12 cellular contexts compared by ENCODE assay signal in genomic region chr15:90160781-90161727, GRCh38. TPM values are rescaled to one million over a fixed set of nuclear protein-coding genes. Genes with fewer than 3 reads are reported as not detected.
A peak's percentile ranks its signal among the peaks of the same experiment; 100 is the strongest.
DNase-seq lines count a peak whose midpoint lies in the region; ATAC-seq and TF ChIP-seq lines count a peak whose summit lies in the region.
"Had no signal": no experiment of that assay in that cellular context is flagged by ENCODE, and none has a peak within 500 bp of the region (broad histone marks: within the 10 kb centered on the region; RNA-seq: fewer than 3 reads in every experiment).

No MANE protein-coding gene starts in this region.

- intact Hi-C loops in Panc1 (cut with micrococcal nuclease; ENCODE audit: unreplicated experiment) (no loop called here), left colon (cut with DNase I, micrococcal nuclease) (no loop called here)

- H3K4me3 ChIP-seq in Panc1 (ENCODE audit: low read depth in 2 of 2, low read length in 2 of 2) (no peak overlapping the region), urinary bladder (ENCODE audit: low read depth, low read length) (no peak overlapping the region)
- H3K4me3 ChIP-seq: psoas muscle had no signal

- CTCF ChIA-PET in Panc1 (lab: Charles Lee), result no interaction called here

- no peaks in the 10 kb centered on the region for H3K27me3 ChIP-seq in Panc1 (ENCODE audit: control insufficient read depth, insufficient read depth, low read length)

- no peaks in the 10 kb centered on the region for H3K9me3 ChIP-seq in Panc1 (ENCODE audit: control insufficient read depth, insufficient read depth, low read depth, low read length)
- H3K9me3 ChIP-seq: psoas muscle had no signal

- H3K36me3 ChIP-seq in Panc1 (ENCODE audit: control insufficient read depth, insufficient read depth, low read length) (no peaks in the 10 kb centered on the region), urinary bladder (ENCODE audit: insufficient read depth) (no peaks in the 10 kb centered on the region)

- peak overlapping the region; percentile 100 for H3K27ac ChIP-seq in Panc1 (ENCODE audit: low read length)
- peak overlapping the region; percentile 68 for H3K27ac ChIP-seq in urinary bladder (ENCODE audit: low read depth)
- H3K27ac ChIP-seq: psoas muscle had no signal

- no peak for ATAC-seq in Panc1
- peak; percentile 46 for ATAC-seq in left colon
- no peak for ATAC-seq in HG02870 (IDR thresholded peaks at IDR 0.05; ENCODE audit: unreplicated experiment)
- ATAC-seq in HG03139 (IDR thresholded peaks at IDR 0.05; ENCODE audit: unreplicated experiment), result no peak
- ATAC-seq: psoas muscle had no signal

- no peak for TF ChIP-seq CTCF in Panc1 (IDR thresholded peaks at IDR 0.05)

- in situ Hi-C loops in Panc1 (cut with HindIII; ENCODE audit: low pct_unique_long_range_greater_than_20kb, low sequenced_read_pairs), result loop anchor here (10.0 kb wide), 1 partner anchor 54 kb away; no protein-coding TSS in a partner anchor

- POLR2A ChIA-PET in Panc1 (lab: Charles Lee), result interaction anchor here (0.5 kb wide), 1 partner anchor 59 kb away, joined by 4 read pairs; no protein-coding TSS in a partner anchor

- H3K4me1 ChIP-seq in Panc1 (ENCODE audit: control insufficient read depth, insufficient read depth, low read length), result peaks cover 76% of the 10 kb centered on the region
- no peaks in the 10 kb centered on the region for H3K4me1 ChIP-seq in urinary bladder (ENCODE audit: insufficient read depth)

- WGBS in urinary bladder, result 80% methylated on average over 14 of the region's 14 CpGs

- BruUV-seq in Panc1 (replicated peaks; lab: Mats Ljungman, UMichigan), result no TSS peak

- DNase-seq in NCI-H2081 (lab: John Stamatoyannopoulos, UW) (peak; percentile 66 to 83), NCI-H2081 treated with DMSO at 0.1 percent for 48 hours (lab: John Stamatoyannopoulos, UW) (no peak), Panc1 (ENCODE audit: low read depth, low spot score) (no peak), left colon (peak; percentile 93), T-helper 9 cell (no peak)
- DNase-seq: 8988T, hypothalamus, Kasumi-1, psoas muscle had no signal

RNA-seq across cellular contexts. Expression of gene SEMA4B, which starts 40.1 kb away (rescaled TPM):
- total RNA-seq in Panc1 (2021; ENCODE audit: unreplicated experiment) (600 TPM), left colon (100 to 1,000 TPM in 1 of 2 donors, 10 to 100 TPM in 1; 97.2 to 165 TPM), urinary bladder (39.3 TPM)
- 1,018 TPM for polyA plus RNA-seq in Panc1 (2012; ENCODE audit: insufficient read length)
- 60.8 TPM for polyA plus RNA-seq in urinary bladder

RNA-seq across cellular contexts. Expression of gene IDH2, which starts 58.8 kb away (rescaled TPM):
- total RNA-seq in Panc1 (2021; ENCODE audit: unreplicated experiment) (197 TPM), left colon (100 to 1,000 TPM; 110 to 185 TPM), urinary bladder (85.0 TPM)
- 331 TPM for polyA plus RNA-seq in Panc1 (2012; ENCODE audit: insufficient read length)
- 105 TPM for polyA plus RNA-seq in urinary bladder

Comparison
In these comparisons a context has a peak if more than half of its experiments do, and no peak if none do; other contexts are left out.
1. DNase-seq: peak in NCI-H2081 (2 of 2) and left colon (2 of 2); none in NCI-H2081 treated with DMSO at 0.1 percent for 48 hours (single experiment), Panc1 (single experiment) and T-helper 9 cell (single experiment).